ENCODE assay signal across 1 cellular context in the genomic region with DNA sequence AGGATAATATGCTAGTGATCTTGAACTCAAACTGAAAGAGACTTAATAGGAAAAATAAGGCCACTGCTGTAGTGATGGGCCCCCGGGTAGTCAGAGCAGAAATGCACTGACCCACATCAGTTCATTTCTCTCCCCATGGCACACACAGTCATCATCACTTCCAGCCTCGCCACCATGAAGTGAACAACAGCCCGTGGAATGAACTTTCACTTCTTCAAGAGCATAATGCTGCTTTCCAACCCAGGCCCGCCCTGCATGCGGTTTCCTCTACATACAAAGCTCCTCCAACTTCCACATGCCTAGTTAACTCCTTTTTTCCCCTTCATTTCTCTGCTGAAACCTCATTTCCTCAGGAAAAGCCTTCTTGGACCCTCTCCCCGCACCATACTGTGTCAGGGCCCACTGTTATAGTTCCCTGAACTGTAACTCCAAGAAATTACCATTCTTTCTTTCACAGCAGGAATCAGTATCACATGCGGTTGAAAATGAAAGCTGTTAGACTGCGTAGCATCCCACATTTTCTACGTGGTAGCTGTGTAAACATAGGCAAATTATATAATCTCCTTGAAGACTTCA.
TF ChIP-seq lines count a peak whose summit lies in the region.

No MANE protein-coding gene starts in this region.

TF ChIP-seq in GM12878, 131 proteins besides CTCF, POLR2A, EP300 and RAD21 (continued from another document):
- TF ChIP-seq POU2F2 (IDR thresholded peaks at IDR 0.05; ENCODE audit: borderline replicate concordance, low read depth, low read length) (0 out of 3 replicates have a peak, but pooled peaks have one; percentile 17), SMAD5 (IDR thresholded peaks at IDR 0.05; ENCODE audit: low read depth) (no peak), NFIC (IDR thresholded peaks at IDR 0.05; ENCODE audit: low read depth, low read length) (peak; percentile 64), GATAD2B (conservative IDR thresholded peaks at IDR 0.05; ENCODE audit: low read depth) (no peak), BCL11A (IDR thresholded peaks at IDR 0.05; ENCODE audit: low read depth, low read length) (peak; percentile 57; the same call in 1 of the 2 replicates), ZZZ3 (IDR thresholded peaks at IDR 0.05; ENCODE audit: control insufficient read depth, insufficient read length, low read depth) (no peak), NR2F1 (conservative IDR thresholded peaks at IDR 0.05) (peak; percentile 39; the same call in 1 of the 2 replicates), MTA2 (IDR thresholded peaks at IDR 0.05; ENCODE audit: low read depth) (no peak), SIX5 (IDR thresholded peaks at IDR 0.05; ENCODE audit: low read depth, low read length, severe bottlenecking) (no peak), CREB1 (IDR thresholded peaks at IDR 0.05; ENCODE audit: low read depth) (0 out of 2 replicates have a peak, but pooled peaks have one; percentile 16), NR2C2 (IDR thresholded peaks at IDR 0.05; ENCODE audit: borderline replicate concordance, control insufficient read depth, insufficient read length, low read depth) (no peak), CBFB (IDR thresholded peaks at IDR 0.05; ENCODE audit: low read depth) (no peak), IKZF1 (conservative IDR thresholded peaks at IDR 0.05) (peak; percentile 41; the same call in 1 of the 2 replicates), PAX5 (IDR thresholded peaks at IDR 0.05; ENCODE audit: borderline replicate concordance, low read depth, low read length) (peak; percentile 56; the same call in 1 of the 2 replicates), CEBPB (IDR thresholded peaks at IDR 0.05; ENCODE audit: borderline replicate concordance in 1 of 2, low read depth in 2 of 2, low read length in 2 of 2) (no peak), RUNX3 (IDR thresholded peaks at IDR 0.05; ENCODE audit: low read length) (no peak; the same call in none of the 2 replicates), ETV6 (conservative IDR thresholded peaks at IDR 0.05 in 1 of 2, IDR thresholded peaks at IDR 0.05 in 1 of 2; ENCODE audit: borderline replicate concordance in 1 of 2, low read depth in 1 of 2) (peak in 1 of 2 experiments; percentile 43; a peak in 2 of 4 replicates), CHD1 (IDR thresholded peaks at IDR 0.05; ENCODE audit: low read depth, low read length) (no peak)
- TF ChIP-seq, protein P1, sequence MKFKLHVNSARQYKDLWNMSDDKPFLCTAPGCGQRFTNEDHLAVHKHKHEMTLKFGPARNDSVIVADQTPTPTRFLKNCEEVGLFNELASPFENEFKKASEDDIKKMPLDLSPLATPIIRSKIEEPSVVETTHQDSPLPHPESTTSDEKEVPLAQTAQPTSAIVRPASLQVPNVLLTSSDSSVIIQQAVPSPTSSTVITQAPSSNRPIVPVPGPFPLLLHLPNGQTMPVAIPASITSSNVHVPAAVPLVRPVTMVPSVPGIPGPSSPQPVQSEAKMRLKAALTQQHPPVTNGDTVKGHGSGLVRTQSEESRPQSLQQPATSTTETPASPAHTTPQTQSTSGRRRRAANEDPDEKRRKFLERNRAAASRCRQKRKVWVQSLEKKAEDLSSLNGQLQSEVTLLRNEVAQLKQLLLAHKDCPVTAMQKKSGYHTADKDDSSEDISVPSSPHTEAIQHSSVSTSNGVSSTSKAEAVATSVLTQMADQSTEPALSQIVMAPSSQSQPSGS (IDR thresholded peaks at IDR 0.05; ENCODE audit: low read length): peak; percentile 17; the same call in 1 of the 2 replicates
- TF ChIP-seq, protein P2, sequence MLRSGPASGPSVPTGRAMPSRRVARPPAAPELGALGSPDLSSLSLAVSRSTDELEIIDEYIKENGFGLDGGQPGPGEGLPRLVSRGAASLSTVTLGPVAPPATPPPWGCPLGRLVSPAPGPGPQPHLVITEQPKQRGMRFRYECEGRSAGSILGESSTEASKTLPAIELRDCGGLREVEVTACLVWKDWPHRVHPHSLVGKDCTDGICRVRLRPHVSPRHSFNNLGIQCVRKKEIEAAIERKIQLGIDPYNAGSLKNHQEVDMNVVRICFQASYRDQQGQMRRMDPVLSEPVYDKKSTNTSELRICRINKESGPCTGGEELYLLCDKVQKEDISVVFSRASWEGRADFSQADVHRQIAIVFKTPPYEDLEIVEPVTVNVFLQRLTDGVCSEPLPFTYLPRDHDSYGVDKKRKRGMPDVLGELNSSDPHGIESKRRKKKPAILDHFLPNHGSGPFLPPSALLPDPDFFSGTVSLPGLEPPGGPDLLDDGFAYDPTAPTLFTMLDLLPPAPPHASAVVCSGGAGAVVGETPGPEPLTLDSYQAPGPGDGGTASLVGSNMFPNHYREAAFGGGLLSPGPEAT (IDR thresholded peaks at IDR 0.05; ENCODE audit: low read depth): 0 out of 2 replicates have a peak, but pooled peaks have one; percentile 40
- TF ChIP-seq, protein P3, sequence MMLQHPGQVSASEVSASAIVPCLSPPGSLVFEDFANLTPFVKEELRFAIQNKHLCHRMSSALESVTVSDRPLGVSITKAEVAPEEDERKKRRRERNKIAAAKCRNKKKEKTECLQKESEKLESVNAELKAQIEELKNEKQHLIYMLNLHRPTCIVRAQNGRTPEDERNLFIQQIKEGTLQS (IDR thresholded peaks at IDR 0.05; ENCODE audit: borderline replicate concordance, extremely low read depth, low read depth, low read length): no peak
- TF ChIP-seq, protein P4, sequence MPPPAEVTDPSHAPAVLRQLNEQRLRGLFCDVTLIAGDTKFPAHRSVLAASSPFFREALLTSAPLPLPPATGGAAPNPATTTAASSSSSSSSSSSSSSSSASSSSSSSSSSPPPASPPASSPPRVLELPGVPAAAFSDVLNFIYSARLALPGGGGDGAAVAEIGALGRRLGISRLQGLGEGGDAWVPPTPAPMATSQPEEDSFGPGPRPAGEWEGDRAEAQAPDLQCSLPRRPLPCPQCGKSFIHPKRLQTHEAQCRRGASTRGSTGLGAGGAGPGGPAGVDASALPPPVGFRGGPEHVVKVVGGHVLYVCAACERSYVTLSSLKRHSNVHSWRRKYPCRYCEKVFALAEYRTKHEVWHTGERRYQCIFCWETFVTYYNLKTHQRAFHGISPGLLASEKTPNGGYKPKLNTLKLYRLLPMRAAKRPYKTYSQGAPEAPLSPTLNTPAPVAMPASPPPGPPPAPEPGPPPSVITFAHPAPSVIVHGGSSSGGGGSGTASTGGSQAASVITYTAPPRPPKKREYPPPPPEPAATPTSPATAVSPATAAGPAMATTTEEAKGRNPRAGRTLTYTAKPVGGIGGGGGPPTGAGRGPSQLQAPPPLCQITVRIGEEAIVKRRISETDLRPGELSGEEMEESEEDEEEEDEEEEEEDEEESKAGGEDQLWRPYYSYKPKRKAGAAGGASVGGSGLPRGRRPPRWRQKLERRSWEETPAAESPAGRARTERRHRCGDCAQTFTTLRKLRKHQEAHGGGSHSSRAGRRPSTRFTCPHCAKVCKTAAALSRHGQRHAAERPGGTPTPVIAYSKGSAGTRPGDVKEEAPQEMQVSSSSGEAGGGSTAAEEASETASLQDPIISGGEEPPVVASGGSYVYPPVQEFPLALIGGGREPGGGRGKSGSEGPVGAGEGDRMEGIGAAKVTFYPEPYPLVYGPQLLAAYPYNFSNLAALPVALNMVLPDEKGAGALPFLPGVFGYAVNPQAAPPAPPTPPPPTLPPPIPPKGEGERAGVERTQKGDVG (CRISPR knock-in tag; IDR thresholded peaks at IDR 0.05): no peak
- TF ChIP-seq, protein P5, sequence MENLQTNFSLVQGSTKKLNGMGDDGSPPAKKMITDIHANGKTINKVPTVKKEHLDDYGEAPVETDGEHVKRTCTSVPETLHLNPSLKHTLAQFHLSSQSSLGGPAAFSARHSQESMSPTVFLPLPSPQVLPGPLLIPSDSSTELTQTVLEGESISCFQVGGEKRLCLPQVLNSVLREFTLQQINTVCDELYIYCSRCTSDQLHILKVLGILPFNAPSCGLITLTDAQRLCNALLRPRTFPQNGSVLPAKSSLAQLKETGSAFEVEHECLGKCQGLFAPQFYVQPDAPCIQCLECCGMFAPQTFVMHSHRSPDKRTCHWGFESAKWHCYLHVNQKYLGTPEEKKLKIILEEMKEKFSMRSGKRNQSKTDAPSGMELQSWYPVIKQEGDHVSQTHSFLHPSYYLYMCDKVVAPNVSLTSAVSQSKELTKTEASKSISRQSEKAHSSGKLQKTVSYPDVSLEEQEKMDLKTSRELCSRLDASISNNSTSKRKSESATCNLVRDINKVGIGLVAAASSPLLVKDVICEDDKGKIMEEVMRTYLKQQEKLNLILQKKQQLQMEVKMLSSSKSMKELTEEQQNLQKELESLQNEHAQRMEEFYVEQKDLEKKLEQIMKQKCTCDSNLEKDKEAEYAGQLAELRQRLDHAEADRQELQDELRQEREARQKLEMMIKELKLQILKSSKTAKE (IDR thresholded peaks at IDR 0.05; ENCODE audit: low read depth, poor library complexity, severe bottlenecking): peak; percentile 30
- TF ChIP-seq, protein P6, sequence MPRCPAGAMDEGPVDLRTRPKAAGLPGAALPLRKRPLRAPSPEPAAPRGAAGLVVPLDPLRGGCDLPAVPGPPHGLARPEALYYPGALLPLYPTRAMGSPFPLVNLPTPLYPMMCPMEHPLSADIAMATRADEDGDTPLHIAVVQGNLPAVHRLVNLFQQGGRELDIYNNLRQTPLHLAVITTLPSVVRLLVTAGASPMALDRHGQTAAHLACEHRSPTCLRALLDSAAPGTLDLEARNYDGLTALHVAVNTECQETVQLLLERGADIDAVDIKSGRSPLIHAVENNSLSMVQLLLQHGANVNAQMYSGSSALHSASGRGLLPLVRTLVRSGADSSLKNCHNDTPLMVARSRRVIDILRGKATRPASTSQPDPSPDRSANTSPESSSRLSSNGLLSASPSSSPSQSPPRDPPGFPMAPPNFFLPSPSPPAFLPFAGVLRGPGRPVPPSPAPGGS (IDR thresholded peaks at IDR 0.05; ENCODE audit: borderline replicate concordance, insufficient read depth, low read depth, low read length, poor library complexity, severe bottlenecking): no peak
- TF ChIP-seq, protein P7, sequence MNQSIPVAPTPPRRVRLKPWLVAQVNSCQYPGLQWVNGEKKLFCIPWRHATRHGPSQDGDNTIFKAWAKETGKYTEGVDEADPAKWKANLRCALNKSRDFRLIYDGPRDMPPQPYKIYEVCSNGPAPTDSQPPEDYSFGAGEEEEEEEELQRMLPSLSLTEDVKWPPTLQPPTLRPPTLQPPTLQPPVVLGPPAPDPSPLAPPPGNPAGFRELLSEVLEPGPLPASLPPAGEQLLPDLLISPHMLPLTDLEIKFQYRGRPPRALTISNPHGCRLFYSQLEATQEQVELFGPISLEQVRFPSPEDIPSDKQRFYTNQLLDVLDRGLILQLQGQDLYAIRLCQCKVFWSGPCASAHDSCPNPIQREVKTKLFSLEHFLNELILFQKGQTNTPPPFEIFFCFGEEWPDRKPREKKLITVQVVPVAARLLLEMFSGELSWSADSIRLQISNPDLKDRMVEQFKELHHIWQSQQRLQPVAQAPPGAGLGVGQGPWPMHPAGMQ (IDR thresholded peaks at IDR 0.05; ENCODE audit: borderline replicate concordance): no peak
